In the genomic region with DNA sequence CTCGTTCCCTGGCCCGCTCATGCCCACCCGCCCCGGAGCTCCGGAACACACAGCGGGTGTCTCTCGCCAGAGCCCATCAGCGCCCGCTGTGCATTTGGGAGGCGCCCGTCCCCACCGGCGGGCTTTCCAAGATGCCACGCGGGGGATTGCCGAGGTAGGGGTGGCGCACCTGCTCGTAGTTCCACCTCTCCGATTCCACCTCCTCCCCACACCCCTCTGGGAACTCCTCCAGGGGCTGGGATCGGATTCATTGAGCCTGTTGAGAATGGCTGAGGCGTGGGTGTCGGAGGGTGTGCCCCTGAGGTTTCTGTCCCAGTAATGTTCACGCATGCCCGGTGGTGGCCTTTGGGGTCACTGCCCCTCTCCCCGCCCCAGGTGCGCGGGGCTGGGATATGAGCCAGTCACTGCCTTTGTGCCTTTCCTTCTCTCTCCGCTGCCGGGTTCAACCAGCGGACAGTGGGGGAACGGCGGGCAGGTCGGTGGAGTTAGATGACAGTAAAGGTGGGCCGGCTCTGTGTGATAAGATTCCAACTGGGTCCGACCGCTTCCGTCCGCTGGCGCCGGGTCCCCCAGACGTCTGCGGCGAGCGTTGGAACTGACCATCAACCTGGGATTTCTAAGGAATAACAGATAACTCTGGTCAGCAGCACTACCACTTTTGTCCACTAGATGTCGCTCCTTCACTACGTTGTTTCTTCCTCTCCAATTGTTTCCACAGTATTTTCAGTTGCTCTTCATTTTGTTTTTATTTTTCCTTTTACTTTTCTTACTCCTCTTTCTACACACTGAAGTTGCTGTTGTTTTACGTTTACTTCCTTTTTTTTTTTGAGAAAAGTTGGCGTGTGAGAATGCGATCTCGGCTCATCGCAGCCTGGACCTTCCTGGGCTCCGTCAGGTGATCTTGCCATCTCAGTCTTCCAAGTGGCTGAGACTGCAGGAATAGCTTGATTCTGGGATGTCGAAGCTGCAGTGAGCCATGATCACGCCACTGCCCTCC, we compare ENCODE assay signal across 8 cellular contexts.
A peak's percentile ranks its signal among the peaks of the same experiment; 100 is the strongest.
DNase-seq lines count a peak whose midpoint lies in the region; ATAC-seq, FAIRE-seq and TF ChIP-seq lines count a peak whose summit lies in the region.

No MANE protein-coding gene starts in this region.

- peak; percentile 93 for TF ChIP-seq CTCF in MM.1S (IDR thresholded peaks at IDR 0.05; ENCODE audit: low read length)
- TF ChIP-seq CTCF in GM12878 (IDR thresholded peaks at IDR 0.05 in 2 of 3, conservative IDR thresholded peaks at IDR 0.05 in 1 of 3; ENCODE audit: control insufficient read depth in 2 of 3, extremely low read depth in 1 of 3, insufficient read depth in 1 of 3, low read depth in 3 of 3, low read length in 3 of 3), result peak; percentile 82 to 94 (median 88)
- peak; percentile 85 to 97 (median 87) for TF ChIP-seq CTCF in gastrocnemius medialis (IDR thresholded peaks at IDR 0.05 in 4 of 5, conservative IDR thresholded peaks at IDR 0.05 in 1 of 5)

- H3K4me3 ChIP-seq in MM.1S (ENCODE audit: low read length), result peak overlapping the region; percentile 54
- no peak overlapping the region for H3K4me3 ChIP-seq in GM12878
- peak overlapping the region; percentile 42 to 56 (median 46) for H3K4me3 ChIP-seq in gastrocnemius medialis

- WGBS in GM12878 (ENCODE audit: insufficient coverage, insufficient replicate concordance, low lambda C conversion rate, missing lambda C conversion rate), result 34% methylated on average over 37 of the region's 54 CpGs

- H3K4me1 ChIP-seq in MM.1S (ENCODE audit: low read length) (no peaks in the 10 kb centered on the region), GM12878 (ENCODE audit: control insufficient read depth, insufficient read depth, low read length) (no peaks in the 10 kb centered on the region), gastrocnemius medialis (peaks cover 0 to 7% of the 10 kb centered on the region in 2 donors)

- H3K4me2 ChIP-seq in MM.1S (ENCODE audit: low read depth, low read length), result peak overlapping the region; percentile 71
- H3K4me2 ChIP-seq in GM12878 (ENCODE audit: control insufficient read depth, insufficient read depth), result 0 out of 2 replicates have a peak overlapping the region, but pooled peaks have one; percentile 1

- POLR2A ChIA-PET in GM12878 (lab: Charles Lee), result no interaction called here

- TF ChIP-seq POLR2A in GM12878 (IDR thresholded peaks at IDR 0.05; ENCODE audit: low read depth, low read length) (no peak), gastrocnemius medialis (IDR thresholded peaks at IDR 0.05) (no peak)

- CTCF ChIA-PET in GM12878 (lab: Yijun Ruan, JAX), result interaction anchor here (0.6 to 2.9 kb wide), 7 partner anchors 14 to 1134 kb away, joined by 3 to 27 read pairs (median 3); a partner anchor contains a TSS

- H3K36me3 ChIP-seq in MM.1S (replicated peaks; ENCODE audit: insufficient read depth, low read length), result no peaks in the 10 kb centered on the region
- H3K36me3 ChIP-seq in GM12878 (ENCODE audit: control insufficient read depth in 2 of 2, insufficient read depth in 2 of 2, low read length in 1 of 2), result no peaks in the 10 kb centered on the region
- H3K36me3 ChIP-seq in gastrocnemius medialis, result no peaks in the 10 kb centered on the region

- ATAC-seq in GM21723 (IDR thresholded peaks at IDR 0.05; ENCODE audit: unreplicated experiment), result peak; percentile 80
- peak; percentile 73 for ATAC-seq in GM12878
- ATAC-seq in gastrocnemius medialis, result peak; percentile 80 to 87
- no peak for ATAC-seq in HG02840 (IDR thresholded peaks at IDR 0.05; ENCODE audit: low FRiP score, unreplicated experiment)

- H3K27me3 ChIP-seq in MM.1S (replicated peaks; ENCODE audit: insufficient read depth, low read length) (no peaks in the 10 kb centered on the region), GM12878 (replicated peaks in 1 of 2; ENCODE audit: control insufficient read depth in 2 of 2, insufficient read depth in 2 of 2, low read length in 1 of 2) (no peaks in the 10 kb centered on the region), gastrocnemius medialis (peaks cover 0 to 17% (median 7%) of the 10 kb centered on the region in 3 donors)

- RAD21 ChIA-PET in GM12878 (lab: Charles Lee; ENCODE audit: unreplicated experiment), result interaction anchor here (0.5 to 1.4 kb wide), 3 partner anchors 176 to 782 kb away, joined by 3 to 6 read pairs (median 4); a partner anchor contains a TSS

- H4K20me1 ChIP-seq in MM.1S (ENCODE audit: insufficient read depth, low read length) (no peaks in the 10 kb centered on the region), GM12878 (ENCODE audit: control insufficient read depth, insufficient read depth) (no peaks in the 10 kb centered on the region)

- H3K79me2 ChIP-seq in MM.1S (ENCODE audit: low read length), result no peaks in the 10 kb centered on the region
- H3K79me2 ChIP-seq in GM12878 (ENCODE audit: control insufficient read depth, insufficient read depth, low read length), result no peaks in the 10 kb centered on the region

- no peaks in the 10 kb centered on the region for H3K9me3 ChIP-seq in MM.1S (replicated peaks; ENCODE audit: insufficient read depth, low read length)
- H3K9me3 ChIP-seq in GM12878 (replicated peaks; ENCODE audit: control insufficient read depth, insufficient read depth, low read length), result no peaks in the 10 kb centered on the region
- H3K9me3 ChIP-seq in gastrocnemius medialis, result no peaks in the 10 kb centered on the region

- H3K9me2 ChIP-seq in MM.1S (replicated peaks; ENCODE audit: insufficient read depth, low read length), result no peaks in the 10 kb centered on the region

- no TSS peak for BruUV-seq in GM12878 (replicated peaks; lab: Mats Ljungman, UMichigan)

- DNase-seq in Daoy (ENCODE audit: low read depth) (peak; percentile 58), MM.1S (peak; percentile 57), T-helper 2 cell (peak in 4 of 5 experiments; percentile 31 to 50 (median 40)), GM12878 (ENCODE audit: low read depth, low spot score) (peak; percentile 23), iPS DF 19.7 (ENCODE audit: low read depth, low spot score) (peak; percentile 1), gastrocnemius medialis (peak; percentile 20 to 39)

- H3K27ac ChIP-seq in MM.1S (ENCODE audit: low read length), result no peak overlapping the region
- H3K27ac ChIP-seq in GM12878 (ENCODE audit: control insufficient read depth, insufficient read depth), result no peak overlapping the region
- no peak overlapping the region for H3K27ac ChIP-seq in gastrocnemius medialis

- SMC1A ChIA-PET in GM12878 (lab: Charles Lee; ENCODE audit: uncharacterized antibody, unreplicated experiment), result interaction anchor here (1.3 to 2.1 kb wide), 3 partner anchors 13 to 770 kb away, joined by 3 to 10 read pairs (median 4); no protein-coding TSS in a partner anchor

- in situ Hi-C loops in GM12878 (cut with MboI) (loop anchor here (5.0 to 25.0 kb wide), 6 partner anchors 174 to 1374 kb away; a partner anchor contains a TSS), gastrocnemius medialis (cut with MboI; ENCODE audit: low sequenced_read_pairs in 4 of 4) (loop anchor here in 3 of 4 donors (5.0 kb wide), 2 partner anchors 174 to 179 kb away; a partner anchor contains a TSS)

- H3K9ac ChIP-seq in MM.1S (ENCODE audit: low read length) (no peak overlapping the region; the same call in 1 of the 2 replicates), GM12878 (ENCODE audit: control insufficient read depth, insufficient read depth, low read length) (no peak overlapping the region)

- H2AFZ ChIP-seq in MM.1S (ENCODE audit: low read length) (peak overlapping the region; percentile 80), GM12878 (ENCODE audit: control insufficient read depth, low read depth, low read length) (peak overlapping the region; percentile 13; the same call in 1 of the 2 replicates)

- peak; percentile 69 for FAIRE-seq in GM12878 (lab: Jason Lieb, UNC)

- no peaks in the 10 kb centered on the region for H3F3A ChIP-seq in MM.1S (ENCODE audit: insufficient read depth, low read length)

- TF ChIP-seq RAD21 in GM12878 (IDR thresholded peaks at IDR 0.05; ENCODE audit: insufficient read depth, low read depth, low read length), result peak; percentile 81

- TF ChIP-seq EP300 in GM12878 (IDR thresholded peaks at IDR 0.05; ENCODE audit: borderline replicate concordance in 1 of 2, control insufficient read depth in 1 of 2, low read depth in 2 of 2, low read length in 2 of 2), result no peak

- intact Hi-C loops in GM12878 (cut with micrococcal nuclease; ENCODE audit: unreplicated experiment), result loop anchor here (1.0 to 5.0 kb wide), 4 partner anchors 49 to 1134 kb away; a partner anchor contains a TSS
- intact Hi-C loops in gastrocnemius medialis (cut with DNase I; ENCODE audit: low total_unique reads), result loop anchor here (1.0 kb wide), 1 partner anchor 178 kb away; a partner anchor contains a TSS

TF ChIP-seq in GM12878, 131 proteins besides CTCF, POLR2A, EP300 and RAD21 (continues in another document):
- TF ChIP-seq CBFB (IDR thresholded peaks at IDR 0.05; ENCODE audit: low read depth), result no peak
- no peak for TF ChIP-seq HDGF (IDR thresholded peaks at IDR 0.05)
- TF ChIP-seq, protein P1, sequence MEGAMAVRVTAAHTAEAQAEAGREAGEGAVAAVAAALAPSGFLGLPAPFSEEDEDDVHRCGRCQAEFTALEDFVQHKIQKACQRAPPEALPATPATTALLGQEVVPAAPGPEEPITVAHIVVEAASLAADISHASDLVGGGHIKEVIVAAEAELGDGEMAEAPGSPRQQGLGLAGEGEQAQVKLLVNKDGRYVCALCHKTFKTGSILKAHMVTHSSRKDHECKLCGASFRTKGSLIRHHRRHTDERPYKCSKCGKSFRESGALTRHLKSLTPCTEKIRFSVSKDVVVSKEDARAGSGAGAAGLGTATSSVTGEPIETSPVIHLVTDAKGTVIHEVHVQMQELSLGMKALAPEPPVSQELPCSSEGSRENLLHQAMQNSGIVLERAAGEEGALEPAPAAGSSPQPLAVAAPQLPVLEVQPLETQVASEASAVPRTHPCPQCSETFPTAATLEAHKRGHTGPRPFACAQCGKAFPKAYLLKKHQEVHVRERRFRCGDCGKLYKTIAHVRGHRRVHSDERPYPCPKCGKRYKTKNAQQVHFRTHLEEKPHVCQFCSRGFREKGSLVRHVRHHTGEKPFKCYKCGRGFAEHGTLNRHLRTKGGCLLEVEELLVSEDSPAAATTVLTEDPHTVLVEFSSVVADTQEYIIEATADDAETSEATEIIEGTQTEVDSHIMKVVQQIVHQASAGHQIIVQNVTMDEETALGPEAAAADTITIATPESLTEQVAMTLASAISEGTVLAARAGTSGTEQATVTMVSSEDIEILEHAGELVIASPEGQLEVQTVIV (IDR thresholded peaks at IDR 0.05; ENCODE audit: borderline replicate concordance, partially characterized antibody), result no peak
- TF ChIP-seq, protein P2, sequence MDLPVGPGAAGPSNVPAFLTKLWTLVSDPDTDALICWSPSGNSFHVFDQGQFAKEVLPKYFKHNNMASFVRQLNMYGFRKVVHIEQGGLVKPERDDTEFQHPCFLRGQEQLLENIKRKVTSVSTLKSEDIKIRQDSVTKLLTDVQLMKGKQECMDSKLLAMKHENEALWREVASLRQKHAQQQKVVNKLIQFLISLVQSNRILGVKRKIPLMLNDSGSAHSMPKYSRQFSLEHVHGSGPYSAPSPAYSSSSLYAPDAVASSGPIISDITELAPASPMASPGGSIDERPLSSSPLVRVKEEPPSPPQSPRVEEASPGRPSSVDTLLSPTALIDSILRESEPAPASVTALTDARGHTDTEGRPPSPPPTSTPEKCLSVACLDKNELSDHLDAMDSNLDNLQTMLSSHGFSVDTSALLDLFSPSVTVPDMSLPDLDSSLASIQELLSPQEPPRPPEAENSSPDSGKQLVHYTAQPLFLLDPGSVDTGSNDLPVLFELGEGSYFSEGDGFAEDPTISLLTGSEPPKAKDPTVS (IDR thresholded peaks at IDR 0.05; ENCODE audit: low read depth, low read length), result no peak

Comparison
In these comparisons a context has a peak if more than half of its experiments do, and no peak if none do; other contexts are left out.
1. DNase-seq: peak in every context shown above with its lines; median percentile 58 in Daoy; 57 in MM.1S; 40 in T-helper 2 cell; 30 in gastrocnemius medialis; 23 in GM12878; 1 in iPS DF 19.7.